8 cellular contexts compared by ENCODE assay signal in genomic region chr17:47733414-47734288, GRCh38. TPM values are rescaled to one million over a fixed set of nuclear protein-coding genes. Genes with fewer than 3 reads are reported as not detected.
DNase-seq lines count a peak whose midpoint lies in the region; ATAC-seq, FAIRE-seq and TF ChIP-seq lines count a peak whose summit lies in the region.

No MANE protein-coding gene starts in this region.

- ATAC-seq in HG03354 (IDR thresholded peaks at IDR 0.05; ENCODE audit: poor library complexity, severe bottlenecking, unreplicated experiment) (peak; percentile 19), HepG2 (peak; percentile 63)

- H3K4me3 ChIP-seq in HepG2 (replicated peaks in 1 of 3; ENCODE audit: insufficient read depth in 1 of 3, low read depth in 2 of 3, low read length in 3 of 3): peak overlapping the region; percentile 39 to 70 (median 45); a peak in 4 of 6 replicates
- H3K4me3 ChIP-seq in transverse colon: peak overlapping the region; percentile 15 to 53 (median 38)
- peak overlapping the region in 1 of 2 donors; percentile 25 for H3K4me3 ChIP-seq in uterus

- H3K27ac Mint-ChIP-seq in activated naive CD4-positive, alpha-beta T cell treated with anti-CD3 and anti-CD28 coated beads for 36 hours: peak overlapping the region; percentile 99
- peak overlapping the region; percentile 95 for H3K27ac Mint-ChIP-seq in activated naive CD8-positive, alpha-beta T cell

- peaks cover 38% of the 10 kb centered on the region for H3K36me3 Mint-ChIP-seq in activated naive CD4-positive, alpha-beta T cell treated with anti-CD3 and anti-CD28 coated beads for 36 hours (ENCODE audit: low read depth)
- peaks cover 2% of the 10 kb centered on the region for H3K36me3 Mint-ChIP-seq in activated naive CD8-positive, alpha-beta T cell

- POLR2A ChIA-PET in HepG2 (lab: Yijun Ruan, JAX): interaction anchor here (1.0 kb wide), 2 partner anchors 8 to 98 kb away, joined by 3 to 4 read pairs; partner anchors contain the start of genes LRRC46 and MRPL10

- H3K9me3 ChIP-seq in HepG2 (ENCODE audit: low read length) (no peaks in the 10 kb centered on the region), transverse colon (no peaks in the 10 kb centered on the region), uterus (no peaks in the 10 kb centered on the region)

- no peak overlapping the region for H2AFZ ChIP-seq in HepG2 (ENCODE audit: low read length)

- WGBS in HepG2 (ENCODE audit: low lambda C conversion rate): 2% methylated on average over 35 of the region's 93 CpGs
- WGBS in transverse colon (ENCODE audit: low coverage in 1 of 2), 2 donors: 13% methylated on average over 22 of the region's 93 CpGs; no CpG with 5 or more reads in 1 of the 2 donors

- peaks cover 13% of the 10 kb centered on the region for H3K4me1 ChIP-seq in HepG2 (ENCODE audit: insufficient read depth, low read length)
- H3K4me1 ChIP-seq in transverse colon: peaks cover 0 to 14% (median 9%) of the 10 kb centered on the region in 4 donors
- H3K4me1 ChIP-seq in uterus: peaks cover 0 to 6% of the 10 kb centered on the region in 2 donors

- TF ChIP-seq RAD21 in HepG2 (CRISPR knock-in tag; IDR thresholded peaks at IDR 0.05): no peak

- peak overlapping the region; percentile 100 for H3K4me3 Mint-ChIP-seq in activated naive CD4-positive, alpha-beta T cell treated with anti-CD3 and anti-CD28 coated beads for 36 hours
- peak overlapping the region; percentile 100 for H3K4me3 Mint-ChIP-seq in activated naive CD8-positive, alpha-beta T cell

- BruUV-seq in HepG2 (replicated peaks; lab: Mats Ljungman, UMichigan): no TSS peak

- TF ChIP-seq EP300 in HepG2 (IDR thresholded peaks at IDR 0.05; ENCODE audit: low read depth in 2 of 2, low read length in 2 of 2) (no peak), HepG2 (CRISPR knock-in tag; IDR thresholded peaks at IDR 0.05; ENCODE audit: borderline replicate concordance) (no peak), transverse colon (IDR thresholded peaks at IDR 0.05; ENCODE audit: low read depth) (no peak)

- peaks cover 69% of the 10 kb centered on the region for H3K4me1 Mint-ChIP-seq in activated naive CD4-positive, alpha-beta T cell treated with anti-CD3 and anti-CD28 coated beads for 36 hours (ENCODE audit: low read depth)
- H3K4me1 Mint-ChIP-seq in activated naive CD8-positive, alpha-beta T cell (ENCODE audit: low read depth): peaks cover 53% of the 10 kb centered on the region

- H3K27me3 Mint-ChIP-seq in activated naive CD4-positive, alpha-beta T cell treated with anti-CD3 and anti-CD28 coated beads for 36 hours (ENCODE audit: low read depth): no peaks in the 10 kb centered on the region
- no peaks in the 10 kb centered on the region for H3K27me3 Mint-ChIP-seq in activated naive CD8-positive, alpha-beta T cell

- no peak overlapping the region for H3K9ac ChIP-seq in HepG2 (ENCODE audit: insufficient read depth, low read depth, low read length)

- H3K79me2 ChIP-seq in HepG2 (ENCODE audit: insufficient read depth, low read length): no peaks in the 10 kb centered on the region

- no peaks in the 10 kb centered on the region for H4K20me1 ChIP-seq in HepG2 (ENCODE audit: insufficient read depth, low read length)

- no peak overlapping the region for H3K27ac ChIP-seq in HepG2 (ENCODE audit: extremely low read length, insufficient read depth, low read length)
- peak overlapping the region; percentile 4 to 60 (median 52) for H3K27ac ChIP-seq in transverse colon
- no peak overlapping the region for H3K27ac ChIP-seq in uterus

- TF ChIP-seq POLR2A in HepG2 (IDR thresholded peaks at IDR 0.05; ENCODE audit: insufficient read depth in 1 of 2, low read depth in 2 of 2, low read length in 2 of 2) (no peak), transverse colon (IDR thresholded peaks at IDR 0.05) (peak; percentile 7), uterus (IDR thresholded peaks at IDR 0.05) (no peak)

- CTCF ChIA-PET in activated naive CD4-positive, alpha-beta T cell treated with anti-CD3 and anti-CD28 coated beads for 36 hours (lab: Charles Lee): interaction anchor here (0.6 to 8.5 kb wide), 15 partner anchors 9 to 1492 kb away, joined by 3 to 158 read pairs (median 6); partner anchors contain the start of gene TBKBP1
- CTCF ChIA-PET in HepG2 (lab: Yijun Ruan, JAX; ENCODE audit: low intra/inter-chr PET ratio, low total read pairs): no interaction called here

- H3K4me2 ChIP-seq in HepG2 (ENCODE audit: low read depth, low read length): peak overlapping the region; percentile 71

- H3K9me3 Mint-ChIP-seq in activated naive CD4-positive, alpha-beta T cell treated with anti-CD3 and anti-CD28 coated beads for 36 hours: no peaks in the 10 kb centered on the region
- H3K9me3 Mint-ChIP-seq in activated naive CD8-positive, alpha-beta T cell (ENCODE audit: low read depth): no peaks in the 10 kb centered on the region

- TF ChIP-seq CTCF in HepG2 (CRISPR knock-in tag; IDR thresholded peaks at IDR 0.05) (no peak), transverse colon (IDR thresholded peaks at IDR 0.05) (no peak), uterus (IDR thresholded peaks at IDR 0.05) (no peak)

- no peaks in the 10 kb centered on the region for H3K36me3 ChIP-seq in HepG2 (replicated peaks in 1 of 2; ENCODE audit: control insufficient read depth in 1 of 2, insufficient read depth in 2 of 2, low read length in 2 of 2)
- H3K36me3 ChIP-seq in transverse colon: no peaks in the 10 kb centered on the region
- no peaks in the 10 kb centered on the region for H3K36me3 ChIP-seq in uterus

- intact Hi-C loops in activated naive CD4-positive, alpha-beta T cell treated with anti-CD3 and anti-CD28 coated beads for 36 hours (cut with micrococcal nuclease): loop anchor here (1.0 to 2.0 kb wide), 5 partner anchors 12 to 84 kb away; partner anchors contain the start of gene KPNB1
- intact Hi-C loops in HepG2 (cut with micrococcal nuclease; ENCODE audit: unreplicated experiment) (no loop called here), transverse colon (cut with DNase I; ENCODE audit: low total_unique reads) (no loop called here), uterus (cut with DNase I; ENCODE audit: low total_unique reads) (no loop called here)

- FAIRE-seq in HepG2 (lab: Jason Lieb, UNC): no peak
- no peak for FAIRE-seq in RCC 7860 (lab: Jason Lieb, UNC)

- DNase-seq in activated naive CD4-positive, alpha-beta T cell treated with anti-CD3 and anti-CD28 coated beads for 36 hours: no peak
- no peak for DNase-seq in activated naive CD4-positive, alpha-beta T cell (lab: John Stamatoyannopoulos, UW)
- no peak for DNase-seq in HepG2 (ENCODE audit: low spot score)
- no peak for DNase-seq in transverse colon
- DNase-seq in uterus: no peak
- DNase-seq in RCC 7860 (ENCODE audit: low spot score): no peak

- in situ Hi-C loops in HepG2 (cut with HindIII; ENCODE audit: extremely low pct_ligation_motif_present, low pct_unique_long_range_greater_than_20kb) (no loop called here), transverse colon (cut with MboI; ENCODE audit: low pct_ligation_motif_present in 1 of 4, low pct_unique_long_range_greater_than_20kb in 1 of 4, low sequenced_read_pairs in 3 of 4) (no loop called here)

- H3K27me3 ChIP-seq in HepG2 (ENCODE audit: control insufficient read depth in 1 of 2, insufficient read depth in 2 of 2, low read length in 2 of 2) (peaks cover 36 to 85% of the 10 kb centered on the region in 2 experiments), transverse colon (peaks cover 65% of the 10 kb centered on the region), uterus (peaks cover 0 to 3% of the 10 kb centered on the region in 2 donors)

RNA-seq across cellular contexts. Expression of gene TBX21, which starts 0.6 kb away (rescaled TPM):
- 10 to 100 TPM; 50.6 to 52.3 TPM for total RNA-seq in activated naive CD4-positive, alpha-beta T cell treated with anti-CD3 and anti-CD28 coated beads for 36 hours
- not detected in 2 replicates for total RNA-seq in HepG2 (2016; rRNA removed; fragmentation: Illumina TruSeq; extraction: Trizol)
- not detected in 2 replicates for total RNA-seq in HepG2 (2016; cell fraction: cytosol; rRNA removed; fragmentation: Illumina TruSeq; extraction: Trizol; ENCODE audit: low read depth)
- total RNA-seq in HepG2 (2016; cell fraction: insoluble cytoplasmic fraction; rRNA removed; fragmentation: Illumina TruSeq; extraction: Trizol): not detected in 2 replicates
- total RNA-seq in HepG2 (2016; cell fraction: membrane; rRNA removed; fragmentation: Illumina TruSeq; extraction: Trizol): not detected in 2 replicates
- total RNA-seq in HepG2 (2016; cell fraction: nucleus; rRNA removed; fragmentation: Illumina TruSeq; extraction: Trizol): not detected in 2 replicates
- not detected in 2 replicates for polyA plus RNA-seq in HepG2 (2011; rRNA removed)
- polyA plus RNA-seq in HepG2 (2011; cell fraction: cytosol; rRNA removed): not detected in 2 replicates
- polyA plus RNA-seq in HepG2 (2011; cell fraction: nucleus; rRNA removed): 0.08 TPM in 1 of 2 replicates, not detected in the other
- polyA plus RNA-seq in HepG2 (2012): not detected in 2 replicates
- not detected in 2 replicates for polyA plus RNA-seq in HepG2 (2016; cell fraction: cytosol; fragmentation: Illumina TruSeq; extraction: Trizol; ENCODE audit: low read depth)
- polyA plus RNA-seq in HepG2 (2016; cell fraction: insoluble cytoplasmic fraction; fragmentation: Illumina TruSeq; extraction: Trizol; ENCODE audit: low read depth): not detected in 2 replicates
- not detected in 2 replicates for polyA plus RNA-seq in HepG2 (2016; cell fraction: membrane; fragmentation: Illumina TruSeq; extraction: Trizol; ENCODE audit: low read depth)
- polyA plus RNA-seq in HepG2 (2016; cell fraction: nucleus; fragmentation: Illumina TruSeq; extraction: Trizol; ENCODE audit: insufficient read depth, low read depth): not detected in 2 replicates
- not detected in 2 replicates for polyA minus RNA-seq in HepG2 (2011; rRNA and poly(A)+ RNA removed; ENCODE audit: low replicate concordance)
- not detected in 2 replicates for polyA minus RNA-seq in HepG2 (2011; cell fraction: cytosol; rRNA and poly(A)+ RNA removed)
- not detected in 2 replicates for polyA minus RNA-seq in HepG2 (2011; cell fraction: nucleus; rRNA and poly(A)+ RNA removed)
- total RNA-seq in transverse colon: 10 to 100 TPM in 1 of 4 donors, 1 to 10 TPM in 1, under 1 TPM in 1, not detected in 1; 0.27 to 18.3 (median 4.9) TPM
- under 1 TPM in 2 of 4 donors, not detected in 2; 0.49 to 0.51 TPM for total RNA-seq in uterus

RNA-seq across cellular contexts. Expression of gene TBKBP1, which starts 39.7 kb away (rescaled TPM):
- total RNA-seq in activated naive CD4-positive, alpha-beta T cell treated with anti-CD3 and anti-CD28 coated beads for 36 hours: 10 to 100 TPM; 19.5 to 19.7 TPM
- total RNA-seq in HepG2 (2016; rRNA removed; fragmentation: Illumina TruSeq; extraction: Trizol) (2.6 and 3.0 TPM in 2 replicates), transverse colon (1 to 10 TPM; 1.8 to 6.4 (median 4.4) TPM), uterus (10 to 100 TPM in 2 of 4 donors, 1 to 10 TPM in 2; 2.6 to 24.8 (median 10.7) TPM)
- total RNA-seq in HepG2 (2016; cell fraction: cytosol; rRNA removed; fragmentation: Illumina TruSeq; extraction: Trizol; ENCODE audit: low read depth): 0.88 and 1.4 TPM in 2 replicates
- total RNA-seq in HepG2 (2016; cell fraction: insoluble cytoplasmic fraction; rRNA removed; fragmentation: Illumina TruSeq; extraction: Trizol): 2.8 and 3.8 TPM in 2 replicates
- total RNA-seq in HepG2 (2016; cell fraction: membrane; rRNA removed; fragmentation: Illumina TruSeq; extraction: Trizol): 2.5 and 2.9 TPM in 2 replicates
- total RNA-seq in HepG2 (2016; cell fraction: nucleus; rRNA removed; fragmentation: Illumina TruSeq; extraction: Trizol): 2.6 and 4.3 TPM in 2 replicates
- polyA plus RNA-seq in HepG2 (2011; rRNA removed): 7.0 and 10.9 TPM in 2 replicates
- 4.9 and 5.8 TPM in 2 replicates for polyA plus RNA-seq in HepG2 (2011; cell fraction: cytosol; rRNA removed)
- polyA plus RNA-seq in HepG2 (2011; cell fraction: nucleus; rRNA removed): 50.3 and 56.8 TPM in 2 replicates
- polyA plus RNA-seq in HepG2 (2012): 11.8 and 15.7 TPM in 2 replicates
- 0.86 and 1.4 TPM in 2 replicates for polyA plus RNA-seq in HepG2 (2016; cell fraction: cytosol; fragmentation: Illumina TruSeq; extraction: Trizol; ENCODE audit: low read depth)
- 2.8 and 3.9 TPM in 2 replicates for polyA plus RNA-seq in HepG2 (2016; cell fraction: insoluble cytoplasmic fraction; fragmentation: Illumina TruSeq; extraction: Trizol; ENCODE audit: low read depth)
- polyA plus RNA-seq in HepG2 (2016; cell fraction: membrane; fragmentation: Illumina TruSeq; extraction: Trizol; ENCODE audit: low read depth): 1.6 and 2.8 TPM in 2 replicates
- 17.9 and 18.3 TPM in 2 replicates for polyA plus RNA-seq in HepG2 (2016; cell fraction: nucleus; fragmentation: Illumina TruSeq; extraction: Trizol; ENCODE audit: insufficient read depth, low read depth)
- 0.16 and 7.4 TPM in 2 replicates for polyA minus RNA-seq in HepG2 (2011; rRNA and poly(A)+ RNA removed; ENCODE audit: low replicate concordance)
- 1.8 and 5.3 TPM in 2 replicates for polyA minus RNA-seq in HepG2 (2011; cell fraction: cytosol; rRNA and poly(A)+ RNA removed)
- 4.2 and 6.6 TPM in 2 replicates for polyA minus RNA-seq in HepG2 (2011; cell fraction: nucleus; rRNA and poly(A)+ RNA removed)

Comparison
In these comparisons a context has a peak if more than half of its experiments do, and no peak if none do; other contexts are left out.
1. H3K27ac ChIP-seq: peak in transverse colon (4 of 4); none in HepG2 (single experiment) and uterus (0 of 2).